ENCODE assay signal across 23 cellular contexts in the genomic region with DNA sequence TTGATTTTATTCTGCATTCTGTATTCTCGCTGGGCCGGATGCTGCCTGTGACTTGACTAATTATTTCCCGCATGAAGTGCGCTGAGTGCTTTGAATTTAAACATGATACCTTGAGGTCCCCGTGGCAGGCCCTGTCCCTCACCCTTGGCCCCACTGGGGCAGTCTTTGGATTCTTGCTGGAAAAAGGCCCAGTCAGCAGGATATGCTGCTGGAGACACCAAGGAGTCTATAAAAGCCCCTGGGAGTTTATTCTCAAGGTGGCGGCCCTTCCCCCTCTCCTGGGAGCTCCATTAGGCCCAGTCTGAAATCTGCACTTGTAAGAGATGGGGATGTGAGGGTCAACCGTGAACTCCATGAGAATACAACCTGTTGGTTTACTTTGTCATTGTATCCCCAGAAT.
"Had no signal": no experiment of that assay in that cellular context is flagged by ENCODE, and none has a peak within 500 bp of the region (broad histone marks: within the 10 kb centered on the region; RNA-seq: fewer than 3 reads in every experiment).

No MANE protein-coding gene starts in this region.

- ATAC-seq: left colon; left lung; lower lobe of right lung; naive thymus-derived CD8-positive, alpha-beta T cell; stimulated activated effector memory CD8-positive, alpha-beta T cell treated with anti-CD3 and anti-CD28 coated beads, Interleukin-12 subunit alpha, Interleukin-12 subunit beta, amount 100 ng/mL, for 72 hours had no signal

- H3K9me3 ChIP-seq: left lung, lower lobe of right lung, neutrophil, ovary, right atrium auricular region, sigmoid colon, spleen, tibial nerve, uterus had no signal

- H3K27ac Mint-ChIP-seq: naive thymus-derived CD8-positive, alpha-beta T cell; progenitor cell of endocrine pancreas; stimulated activated effector memory CD8-positive, alpha-beta T cell treated with anti-CD3 and anti-CD28 coated beads, Interleukin-12 subunit alpha, Interleukin-12 subunit beta, amount 100 ng/mL, for 72 hours; stimulated activated naive CD8-positive, alpha-beta T cell treated with anti-CD3 and anti-CD28 coated beads, Interleukin-15, Interleukin-2, amounts not matched to agents 100 ng/mL and 50 ng/mL, for 24 hours; type B pancreatic cell had no signal

- H3K27me3 Mint-ChIP-seq: stimulated activated naive CD8-positive, alpha-beta T cell treated with anti-CD3 and anti-CD28 coated beads, Interleukin-15, Interleukin-2, amounts not matched to agents 100 ng/mL and 50 ng/mL, for 24 hours had no signal

- H3K36me3 Mint-ChIP-seq: naive thymus-derived CD8-positive, alpha-beta T cell; stimulated activated effector memory CD8-positive, alpha-beta T cell treated with anti-CD3 and anti-CD28 coated beads, Interleukin-12 subunit alpha, Interleukin-12 subunit beta, amount 100 ng/mL, for 72 hours had no signal

- H3K27ac ChIP-seq: left lung, lower lobe of right lung, neutrophil, ovary, right atrium auricular region, sigmoid colon, spleen, tibial nerve, uterus had no signal

- DNase-seq: hippocampal formation; kidney; left colon; left lung; lower lobe of right lung; mammary epithelial cell; mesenchymal stem cell; naive thymus-derived CD8-positive, alpha-beta T cell; occipital lobe; ovary; sigmoid colon; small intestine; spleen; stimulated activated CD4-positive, alpha-beta T cell treated with anti-CD3 and anti-CD28 coated beads, Interleukin-4, amount 100 ng/mL, for 24 hours; stimulated activated naive CD4-positive, alpha-beta T cell; uterus had no signal

- H3K4me3 ChIP-seq: left lung, lower lobe of right lung, ovary, right atrium auricular region, sigmoid colon, spleen, tibial nerve, uterus had no signal

- H3K4me1 ChIP-seq: left lung, lower lobe of right lung, right atrium auricular region, sigmoid colon, spleen, tibial nerve, uterus had no signal

- H3K4me3 Mint-ChIP-seq: naive thymus-derived CD8-positive, alpha-beta T cell; stimulated activated effector memory CD8-positive, alpha-beta T cell treated with anti-CD3 and anti-CD28 coated beads, Interleukin-12 subunit alpha, Interleukin-12 subunit beta, amount 100 ng/mL, for 72 hours; stimulated activated naive CD8-positive, alpha-beta T cell treated with anti-CD3 and anti-CD28 coated beads, Interleukin-15, Interleukin-2, amounts not matched to agents 100 ng/mL and 50 ng/mL, for 24 hours; type B pancreatic cell had no signal

- H3K27me3 ChIP-seq: left lung, neutrophil, ovary, right atrium auricular region, sigmoid colon, spleen, tibial nerve, uterus had no signal

- H3K9me3 Mint-ChIP-seq: type B pancreatic cell had no signal

- H3K36me3 ChIP-seq: left lung, lower lobe of right lung, neutrophil, ovary, right atrium auricular region, sigmoid colon, spleen, tibial nerve, uterus had no signal

- H3K4me1 Mint-ChIP-seq: naive thymus-derived CD8-positive, alpha-beta T cell; stimulated activated effector memory CD8-positive, alpha-beta T cell treated with anti-CD3 and anti-CD28 coated beads, Interleukin-12 subunit alpha, Interleukin-12 subunit beta, amount 100 ng/mL, for 72 hours had no signal
